In the genomic region with DNA sequence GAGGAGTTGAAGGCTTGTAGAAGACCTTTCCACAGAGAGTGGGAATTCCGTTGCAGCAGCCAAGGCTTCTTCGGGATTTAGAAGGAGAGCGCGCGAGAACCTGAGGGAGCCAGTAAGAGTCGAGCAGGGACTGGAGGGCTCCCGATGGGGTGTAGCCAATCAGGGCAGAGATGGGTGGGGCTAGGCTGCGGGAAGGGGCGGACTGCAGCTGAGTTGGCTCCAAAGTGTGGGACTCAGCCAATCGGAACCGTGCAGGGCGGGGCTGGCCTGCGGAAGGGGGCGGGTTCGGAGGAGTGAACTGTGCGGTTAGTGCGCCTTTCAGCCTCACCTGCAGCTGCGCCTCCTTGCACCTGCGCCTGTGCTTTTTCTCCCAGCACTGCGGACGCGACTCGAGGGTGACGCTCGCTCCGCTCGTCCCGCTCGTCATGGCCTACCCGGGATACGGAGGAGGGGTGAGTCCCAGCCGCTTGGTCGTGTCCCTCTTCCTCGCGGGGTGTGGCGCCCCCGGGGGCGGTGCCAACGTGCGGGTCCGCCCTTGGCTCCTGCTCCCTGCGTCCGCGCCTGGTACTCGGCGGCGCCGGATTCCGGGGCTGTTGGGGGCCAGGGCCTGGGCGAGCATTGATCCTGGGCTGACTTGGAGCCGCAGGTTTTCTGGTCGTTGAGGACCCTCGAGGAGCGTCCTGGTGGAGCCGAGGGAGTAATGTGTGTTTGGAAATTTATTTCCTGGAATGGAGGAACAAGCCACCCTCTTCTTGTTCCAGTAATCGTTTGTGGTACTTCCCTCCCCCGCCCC, we compare ENCODE assay signal across 8 cellular contexts. TPM values are rescaled to one million over a fixed set of nuclear protein-coding genes. Genes with fewer than 3 reads are reported as not detected.
DNase-seq lines count a peak whose midpoint lies in the region; ATAC-seq and TF ChIP-seq lines count a peak whose summit lies in the region.

A gene with protein sequence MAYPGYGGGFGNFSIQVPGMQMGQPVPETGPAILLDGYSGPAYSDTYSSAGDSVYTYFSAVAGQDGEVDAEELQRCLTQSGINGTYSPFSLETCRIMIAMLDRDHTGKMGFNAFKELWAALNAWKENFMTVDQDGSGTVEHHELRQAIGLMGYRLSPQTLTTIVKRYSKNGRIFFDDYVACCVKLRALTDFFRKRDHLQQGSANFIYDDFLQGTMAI (plus strand): TSS at position 309 of the 793 bp plus-strand sequence. CDS start 117 bp downstream, at position 426.

- H3K9me2 ChIP-seq in PC-3 (replicated peaks; ENCODE audit: low read length) = no peaks in the 10 kb centered on the region

- POLR2A ChIA-PET in PC-3 (lab: Charles Lee; ENCODE audit: unreplicated experiment) = no interaction called here

- H3K4me1 ChIP-seq in HUES64 (ENCODE audit: insufficient read depth, low read length) (peaks cover 7% of the 10 kb centered on the region; the same call in 1 of the 2 replicates), PC-3 (ENCODE audit: insufficient read depth, low read length) (peaks cover 10% of the 10 kb centered on the region), mononuclear cell (ENCODE audit: insufficient read depth, low read length) (peaks cover 43% of the 10 kb centered on the region)

- DNase-seq in Calu3 (peak; percentile 99), PC-3 (peak; percentile 96), epithelial cell of prostate (ENCODE audit: low read depth, low spot score) (peak; percentile 91)
- DNase-seq in activated T-cell treated with anti-CD3 and anti-CD28 coated beads, Interleukin-2, amount 50 U/mL, for 1 hour = peak; percentile 99
- DNase-seq in stimulated activated CD8-positive, alpha-beta memory T cell treated with anti-CD3 and anti-CD28 coated beads, Interleukin-2, amount 100 ng/mL, for 48 hours (ENCODE audit: low read depth in 2 of 2) = peak; percentile 95 to 97

- H3K27ac ChIP-seq in HUES64 (ENCODE audit: low read depth, low read length) (peak within 1 kb of the TSS; percentile 31; the same call in 1 of the 2 replicates), PC-3 (ENCODE audit: low read length) (no peak within 1 kb of the TSS), epithelial cell of prostate (peak within 1 kb of the TSS; percentile 73)

- H3K4me1 Mint-ChIP-seq in Calu3 (ENCODE audit: low read depth, unreplicated experiment) = no peaks in the 10 kb centered on the region

- CTCF ChIA-PET in Calu3 (lab: Charles Lee) = interaction anchor here (1.5 kb wide), 1 partner anchor 25 kb away, joined by 4 read pairs; a partner anchor contains a TSS
- CTCF ChIA-PET in PC-3 (lab: Charles Lee) = no interaction called here

- H4K20me1 ChIP-seq in PC-3 (ENCODE audit: low read length) = no peaks in the 10 kb centered on the region

- under 1% methylated on average over 57 of the region's 57 CpGs for WGBS in HUES64

- H3K27ac Mint-ChIP-seq in Calu3 (ENCODE audit: unreplicated experiment) = peak within 1 kb of the TSS; percentile 93

- peak within 1 kb of the TSS; percentile 84 for H3K4me3 Mint-ChIP-seq in Calu3 (ENCODE audit: low read depth, unreplicated experiment)

- H3K36me3 Mint-ChIP-seq in Calu3 (ENCODE audit: insufficient read depth, unreplicated experiment) = peaks cover 20% of the 10 kb centered on the region

- BruUV-seq in Calu3 (replicated peaks; lab: Mats Ljungman, UMichigan) (no TSS peak), PC-3 (replicated peaks; lab: Mats Ljungman, UMichigan) (no TSS peak)

- H3K27me3 Mint-ChIP-seq in Calu3 (ENCODE audit: unreplicated experiment) = no peaks in the 10 kb centered on the region

- H3K9ac ChIP-seq in HUES64 (ENCODE audit: low read depth, low read length) (peak within 1 kb of the TSS; percentile 79), PC-3 (ENCODE audit: low read length) (peak within 1 kb of the TSS; percentile 54)

- peak within 1 kb of the TSS; percentile 88 for H2AFZ ChIP-seq in PC-3 (ENCODE audit: low read length)

- intact Hi-C loops in Calu3 (cut with micrococcal nuclease; ENCODE audit: unreplicated experiment) = no loop called here
- intact Hi-C loops in PC-3 (cut with micrococcal nuclease) = no loop called here

- TF ChIP-seq CTCF in Calu3 (IDR thresholded peaks at IDR 0.05; ENCODE audit: unreplicated experiment) (no peak), PC-3 (conservative IDR thresholded peaks at IDR 0.05; ENCODE audit: low read depth, low read length) (no peak)

- H3K4me3 ChIP-seq in HUES64 (ENCODE audit: low read length) (peak within 1 kb of the TSS; percentile 83), PC-3 (ENCODE audit: low read length) (peak within 1 kb of the TSS; percentile 76), mononuclear cell (ENCODE audit: low read length) (peak within 1 kb of the TSS; percentile 71)

- no peaks in the 10 kb centered on the region for H3K9me3 Mint-ChIP-seq in Calu3 (ENCODE audit: low read depth, unreplicated experiment)

- no peaks in the 10 kb centered on the region for H3F3A ChIP-seq in PC-3 (ENCODE audit: low read length, unreplicated experiment)

- peaks cover 12% of the 10 kb centered on the region; the same call in 1 of the 2 replicates for H3K27me3 ChIP-seq in HUES64 (ENCODE audit: insufficient read depth, low read length)
- H3K27me3 ChIP-seq in PC-3 (ENCODE audit: low read length) = no peaks in the 10 kb centered on the region
- no peaks in the 10 kb centered on the region for H3K27me3 ChIP-seq in mononuclear cell (ENCODE audit: insufficient read depth, low read length)

- H3K79me2 ChIP-seq in PC-3 (ENCODE audit: low read length) = peaks cover 9% of the 10 kb centered on the region

- no peaks in the 10 kb centered on the region for H3K36me3 ChIP-seq in HUES64 (ENCODE audit: insufficient read depth, low read length)
- H3K36me3 ChIP-seq in PC-3 (ENCODE audit: low read depth, low read length) = no peaks in the 10 kb centered on the region

- peak within 1 kb of the TSS; percentile 87 for H3K4me2 ChIP-seq in PC-3 (ENCODE audit: low read length)

- H3K9me3 ChIP-seq in HUES64 (ENCODE audit: insufficient read depth, low read depth, low read length) (no peaks in the 10 kb centered on the region), PC-3 (ENCODE audit: low read length) (no peaks in the 10 kb centered on the region), mononuclear cell (ENCODE audit: low read depth, low read length) (no peaks in the 10 kb centered on the region)

- ATAC-seq in GM21447 (IDR thresholded peaks at IDR 0.05; ENCODE audit: unreplicated experiment) (peak; percentile 98), PC-3 (peak; percentile 98)

RNA-seq across cellular contexts. Expression of the gene that starts here (rescaled TPM):
- total RNA-seq in Calu3 (2022) (51.2 and 57.5 TPM in 2 replicates), PC-3 (2014; rRNA removed) (10.2 and 18.7 TPM in 2 replicates), mononuclear cell (18.2 TPM)
- polyA plus RNA-seq in HUES64 (2013, experiment 1 of 2) = 23.3 TPM
- 26.6 TPM for polyA plus RNA-seq in HUES64 (2013, experiment 2 of 2)
